ENCODE assay signal across 15 cellular contexts in genomic region chr1:8651236-8651890, GRCh38.
DNase-seq lines count a peak whose midpoint lies in the region; ATAC-seq, FAIRE-seq and TF ChIP-seq lines count a peak whose summit lies in the region.
"Had no signal": no experiment of that assay in that cellular context is flagged by ENCODE, and none has a peak within 500 bp of the region (broad histone marks: within the 10 kb centered on the region; RNA-seq: fewer than 3 reads in every experiment).

No MANE protein-coding gene starts in this region.

- no peak overlapping the region for H3K27ac ChIP-seq in CD4-positive, alpha-beta T cell (ENCODE audit: low read depth, low read length)
- no peak overlapping the region for H3K27ac ChIP-seq in foreskin keratinocyte

- no peak for TF ChIP-seq CTCF in CD4-positive, alpha-beta T cell (IDR thresholded peaks at IDR 0.05)
- no peak for TF ChIP-seq CTCF in foreskin keratinocyte (conservative IDR thresholded peaks at IDR 0.05)

- peak; percentile 70 for FAIRE-seq in GM19239 (lab: Jason Lieb, UNC)
- FAIRE-seq in HTR-8/SVneo (lab: Jason Lieb, UNC), result no peak

- no peak for DNase-seq in CD4-positive, alpha-beta T cell
- DNase-seq in GM19239 (ENCODE audit: insufficient read length, low spot score) (no peak), foreskin keratinocyte (no peak), NCI-H2227 treated with DMSO at 0.1 percent for 48 hours (lab: John Stamatoyannopoulos, UW) (no peak), HTR-8/SVneo (ENCODE audit: insufficient read length, low spot score) (no peak)
- no peak for DNase-seq in activated T-helper 2 cell treated with anti-CD3 and anti-CD28 coated beads, Interferon-gamma antibody, Interleukin-2, Interleukin-4, amounts not matched to agents 10 μg/mL and 5 μg/mL and 100 μg/mL, durations not matched to agents 14 hours and 24 hours and 36 hours (ENCODE audit: low spot score)
- DNase-seq in natural killer cell treated with Interleukin-12 subunit alpha and Interleukin-12 subunit beta and Interleukin-15 and Interleukin-18, amount 100 ng/mL, for 72 hours (ENCODE audit: low spot score), result no peak
- DNase-seq: COR-L47; effector memory CD4-positive, alpha-beta T cell; HFFc6; hippocampal formation; Kasumi-1; NCI-H446; SHP77 treated with DMSO at 0.1 percent for 48 hours had no signal

- peaks cover 17% of the 10 kb centered on the region for H3K4me1 Mint-ChIP-seq in CD4-positive, alpha-beta T cell (ENCODE audit: low read depth)
- peaks cover 65% of the 10 kb centered on the region for H3K4me1 Mint-ChIP-seq in activated T-helper 2 cell treated with anti-CD3 and anti-CD28 coated beads, Interferon-gamma antibody, Interleukin-2, Interleukin-4, amounts not matched to agents 10 μg/mL and 5 μg/mL and 100 μg/mL, durations not matched to agents 14 hours and 24 hours and 36 hours (ENCODE audit: low read depth)
- H3K4me1 Mint-ChIP-seq in natural killer cell treated with Interleukin-12 subunit alpha and Interleukin-12 subunit beta and Interleukin-15 and Interleukin-18, amount 100 ng/mL, for 72 hours (ENCODE audit: low read depth in 2 of 2), result peaks cover 37 to 43% of the 10 kb centered on the region in 2 donors

- peak; percentile 89 for ATAC-seq in CD4-positive, alpha-beta T cell (ENCODE audit: poor library complexity)
- ATAC-seq in natural killer cell treated with Interleukin-12 subunit alpha and Interleukin-12 subunit beta and Interleukin-15 and Interleukin-18, amount 100 ng/mL, for 72 hours, result no peak
- ATAC-seq in foreskin keratinocyte, result no peak
- no peak for ATAC-seq in HG03571 (IDR thresholded peaks at IDR 0.05; ENCODE audit: unreplicated experiment)

- H3K4me3 Mint-ChIP-seq in CD4-positive, alpha-beta T cell, result no peak overlapping the region
- H3K4me3 Mint-ChIP-seq in activated T-helper 2 cell treated with anti-CD3 and anti-CD28 coated beads, Interferon-gamma antibody, Interleukin-2, Interleukin-4, amounts not matched to agents 10 μg/mL and 5 μg/mL and 100 μg/mL, durations not matched to agents 14 hours and 24 hours and 36 hours (ENCODE audit: low read depth), result peak overlapping the region; percentile 33
- peak overlapping the region; percentile 25 for H3K4me3 Mint-ChIP-seq in natural killer cell treated with Interleukin-12 subunit alpha and Interleukin-12 subunit beta and Interleukin-15 and Interleukin-18, amount 100 ng/mL, for 72 hours
- H3K4me3 Mint-ChIP-seq: HFFc6 had no signal

- H3K4me1 ChIP-seq in foreskin keratinocyte, result peaks cover 8% of the 10 kb centered on the region

- H3K27ac Mint-ChIP-seq in CD4-positive, alpha-beta T cell, result peak overlapping the region; percentile 73
- peak overlapping the region; percentile 83 for H3K27ac Mint-ChIP-seq in activated T-helper 2 cell treated with anti-CD3 and anti-CD28 coated beads, Interferon-gamma antibody, Interleukin-2, Interleukin-4, amounts not matched to agents 10 μg/mL and 5 μg/mL and 100 μg/mL, durations not matched to agents 14 hours and 24 hours and 36 hours
- H3K27ac Mint-ChIP-seq in natural killer cell treated with Interleukin-12 subunit alpha and Interleukin-12 subunit beta and Interleukin-15 and Interleukin-18, amount 100 ng/mL, for 72 hours, result peak overlapping the region in 1 of 2 donors; percentile 94

- H3K36me3 Mint-ChIP-seq in CD4-positive, alpha-beta T cell (ENCODE audit: low read depth), result peaks cover 20% of the 10 kb centered on the region
- peaks cover 61% of the 10 kb centered on the region for H3K36me3 Mint-ChIP-seq in activated T-helper 2 cell treated with anti-CD3 and anti-CD28 coated beads, Interferon-gamma antibody, Interleukin-2, Interleukin-4, amounts not matched to agents 10 μg/mL and 5 μg/mL and 100 μg/mL, durations not matched to agents 14 hours and 24 hours and 36 hours (ENCODE audit: low read depth)
- peaks cover 11% of the 10 kb centered on the region for H3K36me3 Mint-ChIP-seq in natural killer cell treated with Interleukin-12 subunit alpha and Interleukin-12 subunit beta and Interleukin-15 and Interleukin-18, amount 100 ng/mL, for 72 hours

- no peaks in the 10 kb centered on the region for H3K9me3 ChIP-seq in CD4-positive, alpha-beta T cell (ENCODE audit: control insufficient read depth, low read length)

- H3K9me3 Mint-ChIP-seq in CD4-positive, alpha-beta T cell, result no peaks in the 10 kb centered on the region
- no peaks in the 10 kb centered on the region for H3K9me3 Mint-ChIP-seq in activated T-helper 2 cell treated with anti-CD3 and anti-CD28 coated beads, Interferon-gamma antibody, Interleukin-2, Interleukin-4, amounts not matched to agents 10 μg/mL and 5 μg/mL and 100 μg/mL, durations not matched to agents 14 hours and 24 hours and 36 hours
- no peaks in the 10 kb centered on the region for H3K9me3 Mint-ChIP-seq in natural killer cell treated with Interleukin-12 subunit alpha and Interleukin-12 subunit beta and Interleukin-15 and Interleukin-18, amount 100 ng/mL, for 72 hours
- H3K9me3 Mint-ChIP-seq: HFFc6 had no signal

- no peaks in the 10 kb centered on the region for H3K27me3 ChIP-seq in CD4-positive, alpha-beta T cell (ENCODE audit: control insufficient read depth, insufficient read depth, low read length)
- H3K27me3 ChIP-seq in foreskin keratinocyte, result no peaks in the 10 kb centered on the region

- CTCF ChIA-PET in CD4-positive, alpha-beta T cell (lab: Charles Lee), result interaction anchor here (1.4 kb wide), 1 partner anchor 9 kb away, joined by 3 read pairs; no protein-coding TSS in a partner anchor

- POLR2A ChIA-PET in CD4-positive, alpha-beta T cell (lab: Charles Lee), result interaction anchor here (0.6 to 1.1 kb wide), 3 partner anchors 21 to 80 kb away, joined by 3 read pairs; no protein-coding TSS in a partner anchor

- H3K27me3 Mint-ChIP-seq in CD4-positive, alpha-beta T cell, result no peaks in the 10 kb centered on the region
- no peaks in the 10 kb centered on the region for H3K27me3 Mint-ChIP-seq in activated T-helper 2 cell treated with anti-CD3 and anti-CD28 coated beads, Interferon-gamma antibody, Interleukin-2, Interleukin-4, amounts not matched to agents 10 μg/mL and 5 μg/mL and 100 μg/mL, durations not matched to agents 14 hours and 24 hours and 36 hours (ENCODE audit: low read depth)
- H3K27me3 Mint-ChIP-seq in natural killer cell treated with Interleukin-12 subunit alpha and Interleukin-12 subunit beta and Interleukin-15 and Interleukin-18, amount 100 ng/mL, for 72 hours, result no peaks in the 10 kb centered on the region

- intact Hi-C loops in CD4-positive, alpha-beta T cell (cut with DNase I, micrococcal nuclease), result no loop called here
- intact Hi-C loops in activated T-helper 2 cell treated with anti-CD3 and anti-CD28 coated beads, Interferon-gamma antibody, Interleukin-2, Interleukin-4, amounts not matched to agents 10 μg/mL and 5 μg/mL and 100 μg/mL, durations not matched to agents 14 hours and 24 hours and 36 hours (cut with micrococcal nuclease), result no loop called here
